Comparison of ENCODE assay signal across 8 cellular contexts in genomic region chr9:36023260-36024048, GRCh38. TPM values are rescaled to one million over a fixed set of nuclear protein-coding genes. Genes with fewer than 3 reads are reported as not detected.
A peak's percentile ranks its signal among the peaks of the same experiment; 100 is the strongest.
DNase-seq lines count a peak whose midpoint lies in the region; ATAC-seq, FAIRE-seq and TF ChIP-seq lines count a peak whose summit lies in the region.

No MANE protein-coding gene starts in this region.

- no peak for FAIRE-seq in A549 (lab: Jason Lieb, UNC)
- peak; percentile 81 for FAIRE-seq in bronchial epithelial cell (lab: Jason Lieb, UNC)
- peak; percentile 96 for FAIRE-seq in keratinocyte (lab: Jason Lieb, UNC)

- H3K4me1 ChIP-seq in A549 = no peaks in the 10 kb centered on the region
- H3K4me1 ChIP-seq in keratinocyte (ENCODE audit: control insufficient read depth, extremely low read depth, insufficient read depth, low read length) = peaks cover 9% of the 10 kb centered on the region

- no peak overlapping the region; the same call in 1 of the 2 replicates for H3K4me3 Mint-ChIP-seq in WTC11

- in situ Hi-C loops in GM13977 (cut with MboI; ENCODE audit: low pct_unique_long_range_greater_than_20kb, low sequenced_read_pairs, unreplicated experiment) = no loop called here

- dilution Hi-C loops in keratinocyte (cut with MboI; ENCODE audit: extremely low pct_ligation_motif_present, low sequenced_read_pairs) = no loop called here

- peaks cover 4% of the 10 kb centered on the region for H3K9me3 Mint-ChIP-seq in WTC11

- H3K36me3 ChIP-seq in bronchial epithelial cell (ENCODE audit: control insufficient read depth, insufficient read depth, low read length) = no peaks in the 10 kb centered on the region
- H3K36me3 ChIP-seq in keratinocyte (ENCODE audit: control insufficient read depth in 2 of 2, extremely low read depth in 1 of 2, insufficient read depth in 2 of 2, low read length in 2 of 2) = no peaks in the 10 kb centered on the region

- H3K27ac ChIP-seq in A549 (no peak overlapping the region), keratinocyte (ENCODE audit: control insufficient read depth, insufficient read depth, low read length) (no peak overlapping the region)

- WGBS in A549 (ENCODE audit: missing lambda C conversion rate) = 36% methylated on average over 13 of the region's 13 CpGs

- H3K27ac Mint-ChIP-seq in WTC11 = no peak overlapping the region

- no peak overlapping the region for H3K4me2 ChIP-seq in A549
- no peak overlapping the region for H3K4me2 ChIP-seq in keratinocyte (ENCODE audit: control insufficient read depth, extremely low read depth, insufficient read depth, low read depth, low read length)

- CTCF ChIA-PET in A549 (lab: Yijun Ruan, JAX) (interaction anchor here (0.5 to 14.2 kb wide), 66 partner anchors 9 to 362 kb away, joined by 3 to 210 read pairs (median 4); partner anchors contain the start of genes CCIN, HRCT1, OR2S2 and RECK), WTC11 (lab: Charles Lee) (interaction anchor here (0.5 to 4.1 kb wide), 40 partner anchors 8 to 233 kb away, joined by 3 to 56 read pairs (median 5); partner anchors contain the start of genes RECK and SPAG8)

- no peak overlapping the region for H3K9ac ChIP-seq in keratinocyte (ENCODE audit: control insufficient read depth, extremely low read depth, insufficient read depth, low read length)

- no peak overlapping the region for H2AFZ ChIP-seq in keratinocyte (ENCODE audit: control insufficient read depth, low read length)

- ATAC-seq in A549 (peak; percentile 86 to 97), WTC11 (peak; percentile 96), HG03521 (IDR thresholded peaks at IDR 0.05; ENCODE audit: unreplicated experiment) (no peak)

- H3K36me3 Mint-ChIP-seq in WTC11 = no peaks in the 10 kb centered on the region

- no peaks in the 10 kb centered on the region for H3K79me2 ChIP-seq in keratinocyte (ENCODE audit: control insufficient read depth, insufficient read depth, low read length)

- peak; percentile 60 to 74 for DNase-seq in A549 (ENCODE audit: low read depth in 1 of 2, low spot score in 1 of 2)
- peak; percentile 65 for DNase-seq in GM13977 (ENCODE audit: low spot score)
- DNase-seq in NCI-H2107 (lab: John Stamatoyannopoulos, UW) = peak; percentile 63
- DNase-seq in WTC11 (ENCODE audit: low spot score) = peak; percentile 78
- DNase-seq in bronchial epithelial cell (ENCODE audit: low read depth) = peak; percentile 68
- no peak for DNase-seq in keratinocyte (ENCODE audit: low read depth, low spot score)
- peak; percentile 54 to 62 for DNase-seq in stimulated activated CD4-positive, alpha-beta T cell treated with anti-CD3 and anti-CD28 coated beads, Interleukin-2, amount 100 ng/mL, for 48 hours

- H3K4me3 ChIP-seq in A549 = no peak overlapping the region
- H3K4me3 ChIP-seq in bronchial epithelial cell (ENCODE audit: low read depth, low read length) = no peak overlapping the region
- no peak overlapping the region for H3K4me3 ChIP-seq in keratinocyte (ENCODE audit: control insufficient read depth in 2 of 3, extremely low read depth in 1 of 3, insufficient read depth in 2 of 3, low read depth in 1 of 3, low read length in 3 of 3)

- no peaks in the 10 kb centered on the region for H3K9me1 ChIP-seq in keratinocyte (ENCODE audit: control insufficient read depth, extremely low read depth, insufficient read depth, low read length)

- TF ChIP-seq POLR2A in A549 (IDR thresholded peaks at IDR 0.05; ENCODE audit: low read length) = no peak

- H3K27me3 Mint-ChIP-seq in WTC11 (ENCODE audit: low read depth) = no peaks in the 10 kb centered on the region; the same call in 1 of the 2 replicates

- peak; percentile 93 for TF ChIP-seq CTCF in A549 (IDR thresholded peaks at IDR 0.05)
- peak; percentile 88 for TF ChIP-seq CTCF in GM13977 (IDR thresholded peaks at IDR 0.05; ENCODE audit: extremely low read depth, insufficient read depth, missing control alignments)
- peak; percentile 81 for TF ChIP-seq CTCF in WTC11 (IDR thresholded peaks at IDR 0.05)
- TF ChIP-seq CTCF in bronchial epithelial cell (IDR thresholded peaks at IDR 0.05; ENCODE audit: insufficient read depth, low read length, severe bottlenecking) = peak; percentile 82
- peak; percentile 82 to 88 (median 84) for TF ChIP-seq CTCF in keratinocyte (optimal IDR thresholded peaks at IDR 0.05 in 1 of 3, IDR thresholded peaks at IDR 0.05 in 1 of 3, conservative IDR thresholded peaks at IDR 0.05 in 1 of 3; ENCODE audit: extremely low read depth in 1 of 3, insufficient read depth in 2 of 3, low read length in 3 of 3)

- H3K9me3 ChIP-seq in A549 (no peaks in the 10 kb centered on the region), keratinocyte (ENCODE audit: control insufficient read depth, low read depth, low read length) (no peaks in the 10 kb centered on the region)

- no peaks in the 10 kb centered on the region for H3K27me3 ChIP-seq in bronchial epithelial cell (ENCODE audit: control insufficient read depth, insufficient read depth, low read length)
- no peaks in the 10 kb centered on the region for H3K27me3 ChIP-seq in keratinocyte (ENCODE audit: control insufficient read depth, extremely low read depth, insufficient read depth, low read length)

- H3K4me1 Mint-ChIP-seq in WTC11 = peaks cover 4% of the 10 kb centered on the region

- no peak for TF ChIP-seq EP300 in A549 (IDR thresholded peaks at IDR 0.05)

- no peaks in the 10 kb centered on the region for H4K20me1 ChIP-seq in keratinocyte (ENCODE audit: control insufficient read depth, extremely low read depth, insufficient read depth, low read length)

- POLR2A ChIA-PET in A549 (lab: Yijun Ruan, JAX) = interaction anchor here (1.0 to 1.1 kb wide), 2 partner anchors 13 to 291 kb away, joined by 3 read pairs; partner anchors contain the start of genes CREB3, RECK and TLN1
- POLR2A ChIA-PET in WTC11 (lab: Charles Lee) = interaction anchor here (0.5 to 0.6 kb wide), 2 partner anchors 68 to 201 kb away, joined by 3 to 4 read pairs; no protein-coding TSS in a partner anchor

- peak; percentile 82 to 86 for TF ChIP-seq RAD21 in A549 (conservative IDR thresholded peaks at IDR 0.05 in 1 of 2, IDR thresholded peaks at IDR 0.05 in 1 of 2)

TF ChIP-seq in A549, 52 proteins besides CTCF, POLR2A, EP300 and RAD21:
- TF ChIP-seq SMC3 (IDR thresholded peaks at IDR 0.05) = peak; percentile 88
- TF ChIP-seq RNF2 (IDR thresholded peaks at IDR 0.05; ENCODE audit: borderline replicate concordance, low read depth) = no peak

TF ChIP-seq in WTC11, 78 proteins besides CTCF, POLR2A, EP300 and RAD21:
- TF ChIP-seq CBFB (CRISPR knock-in tag; IDR thresholded peaks at IDR 0.05; ENCODE audit: low read depth) (no peak), ZNF232 (CRISPR knock-in tag; IDR thresholded peaks at IDR 0.05) (no peak), PREB (CRISPR knock-in tag; IDR thresholded peaks at IDR 0.05; ENCODE audit: borderline replicate concordance) (no peak)

RNA-seq across cellular contexts. Expression of gene RECK, which starts 13.3 kb away (rescaled TPM):
- polyA plus RNA-seq in A549 (2011; rRNA removed) (8.3 and 8.7 TPM in 2 replicates), A549 (2017; fragmentation: RNase III; extraction: RNeasy Plus Mini Kit Qiagen cat#74134 plus additional on column Dnase treatment) (5.0 to 5.7 TPM (median 5.1 TPM) in 3 replicates), keratinocyte (3.3 to 4.6 TPM (median 4.0 TPM) in 3 replicates)
- 3.6 and 4.2 TPM in 2 replicates for polyA plus RNA-seq in A549 (2012; cell fraction: cytosol; rRNA removed)
- 2.9 and 3.4 TPM in 2 replicates for polyA plus RNA-seq in A549 (2012; cell fraction: nucleus; rRNA removed)
- polyA minus RNA-seq in A549 (2011; rRNA and poly(A)+ RNA removed) = 3.7 and 3.9 TPM in 2 replicates
- total RNA-seq in WTC11 (2021) (9.9 to 11.2 TPM (median 10.3 TPM) in 3 replicates), bronchial epithelial cell (1.3 and 1.4 TPM in 2 replicates)
- polyA plus RNA-seq in keratinocyte (2011; ENCODE audit: low read depth) = 1.6 TPM
- polyA plus RNA-seq in keratinocyte (2011; cell fraction: cytosol; rRNA removed) = 2.4 and 4.2 TPM in 2 replicates
- 7.0 and 7.8 TPM in 2 replicates for polyA plus RNA-seq in keratinocyte (2011; cell fraction: nucleus; rRNA removed)
- 1.5 and 3.4 TPM in 2 replicates for polyA plus RNA-seq in keratinocyte (2012; ENCODE audit: low replicate concordance)
- 0.89 to 5.4 TPM (median 5.2 TPM) in 3 replicates for polyA minus RNA-seq in keratinocyte
- polyA minus RNA-seq in keratinocyte (2011; cell fraction: cytosol; rRNA and poly(A)+ RNA removed) = 3.6 TPM
- polyA minus RNA-seq in keratinocyte (2011; cell fraction: nucleus; rRNA and poly(A)+ RNA removed) = 4.1 and 10.2 TPM in 2 replicates

Comparison
In these comparisons a context has a peak if more than half of its experiments do, and no peak if none do; other contexts are left out.
1. Of the 8 proteins assayed by ChIP-seq in both WTC11 and A549: peak only in WTC11: none; only in A549: none; in both: CTCF; in neither: 7.